ENCODE assay signal across 16 cellular contexts in the genomic region with DNA sequence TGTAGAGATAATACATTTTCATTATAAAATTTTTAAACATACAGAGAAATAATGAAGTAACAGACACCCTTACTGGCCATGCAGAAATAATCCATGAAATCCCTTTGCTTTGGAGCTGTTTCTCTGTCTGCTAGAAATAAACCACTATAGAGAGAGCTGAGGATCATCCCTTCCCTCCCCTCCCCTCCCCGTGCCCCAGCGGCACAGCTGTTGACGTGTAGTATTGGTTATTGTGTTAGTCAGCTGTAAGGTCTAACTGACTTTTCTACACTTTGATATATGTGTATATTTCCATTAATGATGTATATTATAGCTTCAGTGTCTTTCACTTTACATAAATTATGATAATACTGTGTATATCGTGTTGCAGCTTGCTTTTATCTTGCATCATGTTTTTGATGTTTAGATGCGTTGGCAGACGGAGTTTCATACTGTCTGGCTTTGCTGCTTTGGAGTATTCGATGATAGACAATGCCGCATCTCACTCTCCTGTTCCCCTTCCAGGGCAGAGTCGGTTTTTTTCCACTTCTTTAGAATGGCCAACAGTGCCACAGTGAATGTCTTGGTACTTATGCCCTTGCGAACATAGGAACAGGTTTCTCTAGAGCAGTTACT. TPM values are rescaled to one million over a fixed set of nuclear protein-coding genes. Genes with fewer than 3 reads are reported as not detected.
A peak's percentile ranks its signal among the peaks of the same experiment; 100 is the strongest.
DNase-seq lines count a peak whose midpoint lies in the region; ATAC-seq, FAIRE-seq and TF ChIP-seq lines count a peak whose summit lies in the region.
"Had no signal": no experiment of that assay in that cellular context is flagged by ENCODE, and none has a peak within 500 bp of the region (broad histone marks: within the 10 kb centered on the region; RNA-seq: fewer than 3 reads in every experiment).

No MANE protein-coding gene starts in this region.

- intact Hi-C loops in activated naive CD4-positive, alpha-beta T cell treated with anti-CD3 and anti-CD28 coated beads for 36 hours (cut with micrococcal nuclease), result no loop called here
- intact Hi-C loops in K562 (cut with micrococcal nuclease), result no loop called here

- no peak overlapping the region for H2AFZ ChIP-seq in K562 (ENCODE audit: low read depth, low read length)
- H2AFZ ChIP-seq: PC-9 had no signal

- TF ChIP-seq RAD21 in K562 (CRISPR knock-in tag; conservative IDR thresholded peaks at IDR 0.05 in 1 of 2, IDR thresholded peaks at IDR 0.05 in 1 of 2), result no peak

- H3K4me3 ChIP-seq in K562, result no peak overlapping the region
- H3K4me3 ChIP-seq: PC-9 had no signal

- no peak for FAIRE-seq in K562 (lab: Jason Lieb, UNC)

- no peak overlapping the region for H3K4me2 ChIP-seq in K562 (ENCODE audit: insufficient read depth, low read length)
- H3K4me2 ChIP-seq: PC-9 had no signal

- in situ Hi-C loops in K562 (cut with MboI), result no loop called here
- in situ Hi-C loops in ACHN (cut with HindIII; ENCODE audit: low pct_ligation_motif_present, low pct_unique_long_range_greater_than_20kb, low sequenced_read_pairs), result no loop called here

- H3K9ac ChIP-seq in K562 (ENCODE audit: insufficient read depth in 1 of 2, low read depth in 2 of 2, low read length in 2 of 2), result no peak overlapping the region

- TF ChIP-seq POLR2A in K562 (conservative IDR thresholded peaks at IDR 0.05), result no peak

- H3K27me3 Mint-ChIP-seq in activated naive CD4-positive, alpha-beta T cell treated with anti-CD3 and anti-CD28 coated beads for 36 hours (ENCODE audit: low read depth), result peaks cover 11% of the 10 kb centered on the region
- peaks cover 65% of the 10 kb centered on the region for H3K27me3 Mint-ChIP-seq in activated naive CD4-positive, alpha-beta T cell treated with anti-CD3 and anti-CD28 coated beads, Interleukin-2, amount 10 ng/mL, durations not matched to agents 7 days and 5 days
- peaks cover 54% of the 10 kb centered on the region for H3K27me3 Mint-ChIP-seq in WTC11 (ENCODE audit: low read depth)

- CTCF ChIA-PET in activated naive CD4-positive, alpha-beta T cell treated with anti-CD3 and anti-CD28 coated beads for 36 hours (lab: Charles Lee), result interaction anchor here (0.6 to 3.0 kb wide), 3 partner anchors 8 to 1062 kb away, joined by 3 to 12 read pairs (median 5); no protein-coding TSS in a partner anchor
- CTCF ChIA-PET in activated naive CD4-positive, alpha-beta T cell treated with anti-CD3 and anti-CD28 coated beads, Interleukin-2, amount 10 ng/mL, durations not matched to agents 7 days and 5 days (lab: Charles Lee), result interaction anchor here (1.0 to 1.7 kb wide), 2 partner anchors 190 to 191 kb away, joined by 3 to 7 read pairs; no protein-coding TSS in a partner anchor
- CTCF ChIA-PET in K562 (lab: Yijun Ruan, JAX; ENCODE audit: low intra/inter-chr PET ratio), result no interaction called here
- CTCF ChIA-PET in WTC11 (lab: Charles Lee), result interaction anchor here (1.3 kb wide), 1 partner anchor 191 kb away, joined by 4 read pairs; no protein-coding TSS in a partner anchor

- H3K27ac ChIP-seq in K562 (ENCODE audit: extremely low read depth, low read depth, low read length), result no peak overlapping the region
- H3K27ac ChIP-seq: PC-9 had no signal

- H3K9me3 ChIP-seq in K562 (replicated peaks; ENCODE audit: control insufficient read depth, insufficient read depth, low read depth, low read length), result no peaks in the 10 kb centered on the region
- H3K9me3 ChIP-seq: BE2C had no signal

- TF ChIP-seq EP300 in K562 (IDR thresholded peaks at IDR 0.05; ENCODE audit: low read length), result no peak

- no peak overlapping the region for H3K4me3 Mint-ChIP-seq in activated naive CD4-positive, alpha-beta T cell treated with anti-CD3 and anti-CD28 coated beads for 36 hours
- H3K4me3 Mint-ChIP-seq in activated naive CD4-positive, alpha-beta T cell treated with anti-CD3 and anti-CD28 coated beads, Interleukin-2, amount 10 ng/mL, durations not matched to agents 7 days and 5 days, result no peak overlapping the region
- H3K4me3 Mint-ChIP-seq in WTC11, result no peak overlapping the region
- H3K4me3 Mint-ChIP-seq: CD8-positive, alpha-beta T cell; H9 had no signal

- no peaks in the 10 kb centered on the region for H3K36me3 ChIP-seq in K562 (ENCODE audit: control insufficient read depth, insufficient read depth, low read length)
- H3K36me3 ChIP-seq: BE2C had no signal

- WGBS in K562 (ENCODE audit: insufficient coverage, low coverage, missing lambda C conversion rate), result 4% methylated on average over 10 of the region's 10 CpGs

- no peaks in the 10 kb centered on the region for H3K36me3 Mint-ChIP-seq in activated naive CD4-positive, alpha-beta T cell treated with anti-CD3 and anti-CD28 coated beads for 36 hours (ENCODE audit: low read depth)
- no peaks in the 10 kb centered on the region for H3K36me3 Mint-ChIP-seq in activated naive CD4-positive, alpha-beta T cell treated with anti-CD3 and anti-CD28 coated beads, Interleukin-2, amount 10 ng/mL, durations not matched to agents 7 days and 5 days
- no peaks in the 10 kb centered on the region for H3K36me3 Mint-ChIP-seq in WTC11
- H3K36me3 Mint-ChIP-seq: CD8-positive, alpha-beta T cell had no signal

- peaks cover 0 to 6% of the 10 kb centered on the region in 2 experiments; a peak in 3 of 5 replicates for H3K4me1 ChIP-seq in K562 (replicated peaks in 1 of 2; ENCODE audit: control insufficient read depth in 2 of 2, insufficient read depth in 2 of 2, low read length in 2 of 2)
- H3K4me1 ChIP-seq: BE2C had no signal

- TF ChIP-seq CTCF in K562 (IDR thresholded peaks at IDR 0.05 in 2 of 3, conservative IDR thresholded peaks at IDR 0.05 in 1 of 3; ENCODE audit: insufficient read depth in 2 of 3, low read depth in 1 of 3, low read length in 3 of 3), result no peak
- no peak for TF ChIP-seq CTCF in WTC11 (IDR thresholded peaks at IDR 0.05)

- peaks cover 7% of the 10 kb centered on the region for H3K4me1 Mint-ChIP-seq in activated naive CD4-positive, alpha-beta T cell treated with anti-CD3 and anti-CD28 coated beads for 36 hours (ENCODE audit: low read depth)
- peaks cover 3% of the 10 kb centered on the region for H3K4me1 Mint-ChIP-seq in activated naive CD4-positive, alpha-beta T cell treated with anti-CD3 and anti-CD28 coated beads, Interleukin-2, amount 10 ng/mL, durations not matched to agents 7 days and 5 days
- H3K4me1 Mint-ChIP-seq in WTC11, result peaks cover 13% of the 10 kb centered on the region

- no peaks in the 10 kb centered on the region for H3K9me3 Mint-ChIP-seq in activated naive CD4-positive, alpha-beta T cell treated with anti-CD3 and anti-CD28 coated beads for 36 hours
- H3K9me3 Mint-ChIP-seq in activated naive CD4-positive, alpha-beta T cell treated with anti-CD3 and anti-CD28 coated beads, Interleukin-2, amount 10 ng/mL, durations not matched to agents 7 days and 5 days, result no peaks in the 10 kb centered on the region
- H3K9me3 Mint-ChIP-seq in WTC11, result no peaks in the 10 kb centered on the region
- H3K9me3 Mint-ChIP-seq: CD8-positive, alpha-beta T cell; H9 had no signal

- peak; percentile 43 for DNase-seq in activated naive CD4-positive, alpha-beta T cell treated with anti-CD3 and anti-CD28 coated beads for 36 hours
- DNase-seq in activated naive CD4-positive, alpha-beta T cell treated with anti-CD3 and anti-CD28 coated beads, Interleukin-2, amount 10 ng/mL, durations not matched to agents 7 days and 5 days, result no peak
- DNase-seq in NCI-H1694 treated with DMSO at 0.1 percent for 48 hours (lab: John Stamatoyannopoulos, UW) (peak; percentile 49), K562 (ENCODE audit: extremely low read depth in 1 of 4, low spot score in 3 of 4) (no peak), ACHN (no peak), WTC11 (ENCODE audit: low spot score) (no peak)
- DNase-seq: BE2C, EL, H9, MM.1S, NCI-H1105, NCI-H1930, NCI-H2227 treated with DMSO at 0.1 percent for 48 hours, PC-9 had no signal

- H3K27me3 ChIP-seq in K562 (ENCODE audit: control insufficient read depth in 2 of 2, insufficient read depth in 2 of 2, low read length in 2 of 2), result peaks cover 0 to 10% of the 10 kb centered on the region in 2 experiments; a peak in 1 of 5 replicates
- H3K27me3 ChIP-seq: BE2C had no signal

- no peaks in the 10 kb centered on the region for H3K79me2 ChIP-seq in K562 (ENCODE audit: control insufficient read depth, insufficient read depth, low read length)

- H3K9me1 ChIP-seq in K562 (ENCODE audit: control insufficient read depth, insufficient read depth, low read length), result no peaks in the 10 kb centered on the region

- H3K27ac Mint-ChIP-seq in activated naive CD4-positive, alpha-beta T cell treated with anti-CD3 and anti-CD28 coated beads for 36 hours, result no peak overlapping the region
- H3K27ac Mint-ChIP-seq in activated naive CD4-positive, alpha-beta T cell treated with anti-CD3 and anti-CD28 coated beads, Interleukin-2, amount 10 ng/mL, durations not matched to agents 7 days and 5 days, result no peak overlapping the region
- no peak overlapping the region for H3K27ac Mint-ChIP-seq in WTC11
- H3K27ac Mint-ChIP-seq: CD8-positive, alpha-beta T cell had no signal

- POLR2A ChIA-PET in K562 (lab: Yijun Ruan, JAX), result interaction anchor here (0.6 to 0.9 kb wide), 2 partner anchors 17 to 299 kb away, joined by 3 read pairs; no protein-coding TSS in a partner anchor
- POLR2A ChIA-PET in WTC11 (lab: Charles Lee), result no interaction called here

- no TSS peak for BruUV-seq in K562 (replicated peaks; lab: Mats Ljungman, UMichigan)

- H4K20me1 ChIP-seq in K562 (replicated peaks; ENCODE audit: control insufficient read depth, insufficient read depth, low read length), result no peaks in the 10 kb centered on the region

- ATAC-seq in K562 (no peak; the same call in 2 of the 3 replicates), HG03025 (IDR thresholded peaks at IDR 0.05; ENCODE audit: low FRiP score, unreplicated experiment) (no peak), WTC11 (no peak)
- ATAC-seq: CD8-positive, alpha-beta T cell had no signal

RNA-seq across cellular contexts. Expression of gene GRID1, which starts 27.4 kb away (rescaled TPM):
- total RNA-seq in activated naive CD4-positive, alpha-beta T cell treated with anti-CD3 and anti-CD28 coated beads for 36 hours, result not detected
- total RNA-seq in K562 (2011; cell fraction: chromatin; rRNA removed; ENCODE audit: low replicate concordance), result 0.18 TPM in 1 of 2 replicates, not detected in the other
- 0.13 TPM in 1 of 2 replicates, not detected in the other for total RNA-seq in K562 (2011; cell fraction: nucleolus; rRNA removed)
- 0.15 TPM in 2 replicates for total RNA-seq in K562 (2011; cell fraction: nucleoplasm; rRNA removed)
- total RNA-seq in K562 (2014; rRNA removed) (3.4 and 3.8 TPM in 2 replicates), K562 (2014; rRNA removed; fragmentation: Illumina TruSeq; extraction: Trizol) (0.51 and 0.80 TPM in 2 replicates), K562 (2015; rRNA removed; fragmentation: Illumina TruSeq; extraction: Trizol) (1.8 and 2.5 TPM in 2 replicates), K562 (2021) (7.1 and 7.2 TPM in 2 replicates), WTC11 (2021) (0.21 to 0.50 TPM (median 0.37 TPM) in 3 replicates)
- polyA plus RNA-seq in K562 (2011; rRNA removed) (0.01 TPM in 2 replicates), K562 (2014; fragmentation: Illumina TruSeq; extraction: Trizol) (1.2 and 4.7 TPM in 2 replicates), K562 (2014; fragmentation: Nextera tagmentation; extraction: Ambion mirVana) (under 1 TPM; 0.35 to 0.55 TPM), K562 (2014; rRNA removed) (3.3 and 5.3 TPM in 2 replicates)
- polyA plus RNA-seq in K562 (2011; cell fraction: cytosol; rRNA removed), result not detected in 2 replicates
- 0.03 and 0.09 TPM in 2 replicates for polyA plus RNA-seq in K562 (2011; cell fraction: nucleus; rRNA removed)
- polyA plus RNA-seq in K562 (2012), result 3.8 and 8.2 TPM in 2 replicates
- polyA minus RNA-seq in K562 (2011; rRNA and poly(A)+ RNA removed), result 0.03 and 0.11 TPM in 2 replicates
- polyA minus RNA-seq in K562 (2011; cell fraction: cytosol; rRNA and poly(A)+ RNA removed), result not detected in 2 replicates
- polyA minus RNA-seq in K562 (2011; cell fraction: nucleus; rRNA and poly(A)+ RNA removed), result 0.11 TPM in 1 of 2 replicates, not detected in the other
- total RNA-seq: CD8-positive, alpha-beta T cell; PC-9 had no signal

Comparison
In these comparisons a context has a peak if more than half of its experiments do, and no peak if none do; other contexts are left out.
1. DNase-seq: peak in activated naive CD4-positive, alpha-beta T cell treated with anti-CD3 and anti-CD28 coated beads for 36 hours (single experiment) and NCI-H1694 treated with DMSO at 0.1 percent for 48 hours (single experiment); none in activated naive CD4-positive, alpha-beta T cell treated with anti-CD3 and anti-CD28 coated beads, Interleukin-2, amount 10 ng/mL, durations not matched to agents 7 days and 5 days (single experiment), K562 (0 of 4), ACHN (single experiment) and WTC11 (single experiment).